ENCODE assay signal across 22 cellular contexts in genomic region chr2:26222976-26223375, GRCh38. TPM values are rescaled to one million over a fixed set of nuclear protein-coding genes. Genes with fewer than 3 reads are reported as not detected.
DNase-seq lines count a peak whose midpoint lies in the region; ATAC-seq and TF ChIP-seq lines count a peak whose summit lies in the region.
"Had no signal": no experiment of that assay in that cellular context is flagged by ENCODE, and none has a peak within 500 bp of the region (broad histone marks: within the 10 kb centered on the region; RNA-seq: fewer than 3 reads in every experiment).

No MANE protein-coding gene starts in this region.

- no peaks in the 10 kb centered on the region for H3K9me3 ChIP-seq in adrenal gland (replicated peaks in 1 of 3)
- H3K9me3 ChIP-seq: Peyer's patch, SJSA1 had no signal

- no peak overlapping the region for H3K4me3 Mint-ChIP-seq in WTC11
- no peak overlapping the region for H3K4me3 Mint-ChIP-seq in naive thymus-derived CD8-positive, alpha-beta T cell
- H3K4me3 Mint-ChIP-seq: H9, HFFc6 had no signal

- CTCF ChIA-PET in WTC11 (lab: Charles Lee) = no interaction called here

- no peak for ATAC-seq in WTC11
- no peak for ATAC-seq in naive thymus-derived CD8-positive, alpha-beta T cell

- no peaks in the 10 kb centered on the region for H3K4me1 Mint-ChIP-seq in WTC11
- H3K4me1 Mint-ChIP-seq in naive thymus-derived CD8-positive, alpha-beta T cell = peaks cover 0 to 5% (median under 1%) of the 10 kb centered on the region in 4 donors
- H3K4me1 Mint-ChIP-seq: H9 had no signal

- peaks cover 0 to 30% of the 10 kb centered on the region in 2 donors for H3K36me3 ChIP-seq in adrenal gland (replicated peaks in 1 of 2)

- no peaks in the 10 kb centered on the region for H3K27me3 ChIP-seq in adrenal gland
- H3K27me3 ChIP-seq: Peyer's patch, SJSA1 had no signal

- H3K4me3 ChIP-seq in adrenal gland = no peak overlapping the region
- H3K4me3 ChIP-seq: Peyer's patch, SJSA1 had no signal

- H3K27me3 Mint-ChIP-seq in WTC11 (ENCODE audit: low read depth) = no peaks in the 10 kb centered on the region
- no peaks in the 10 kb centered on the region for H3K27me3 Mint-ChIP-seq in naive thymus-derived CD8-positive, alpha-beta T cell

- no peak for TF ChIP-seq POLR2A in adrenal gland (IDR thresholded peaks at IDR 0.05)

- intact Hi-C loops in adrenal gland (cut with DNase I) = no loop called here

- peaks cover 13% of the 10 kb centered on the region for H3K9me3 Mint-ChIP-seq in WTC11
- peaks cover 0 to 11% (median 0%) of the 10 kb centered on the region in 9 donors for H3K9me3 Mint-ChIP-seq in naive thymus-derived CD8-positive, alpha-beta T cell

- 0 out of 2 replicates have a peak overlapping the region, but pooled peaks have one; percentile 49 for H3K27ac Mint-ChIP-seq in WTC11
- no peak overlapping the region for H3K27ac Mint-ChIP-seq in naive thymus-derived CD8-positive, alpha-beta T cell
- H3K27ac Mint-ChIP-seq: H9, HFFc6 had no signal

- peaks cover 37% of the 10 kb centered on the region for H3K36me3 Mint-ChIP-seq in WTC11
- peaks cover 8 to 63% (median 26%) of the 10 kb centered on the region in 3 donors for H3K36me3 Mint-ChIP-seq in naive thymus-derived CD8-positive, alpha-beta T cell

- H3K4me1 ChIP-seq in adrenal gland (replicated peaks in 1 of 2) = no peaks in the 10 kb centered on the region
- H3K4me1 ChIP-seq: SJSA1 had no signal

- DNase-seq in Ammon's horn (ENCODE audit: low spot score) = peak; percentile 48
- peak; percentile 52 for DNase-seq in NCI-H2171 treated with DMSO at 0.1 percent for 48 hours (lab: John Stamatoyannopoulos, UW)
- no peak for DNase-seq in WTC11 (ENCODE audit: low spot score)
- peak; percentile 47 for DNase-seq in medulla oblongata (ENCODE audit: extremely low spot score)
- DNase-seq in naive thymus-derived CD8-positive, alpha-beta T cell = no peak
- DNase-seq in activated CD4-positive, alpha-beta T cell treated with anti-CD3 and anti-CD28 coated beads, Interleukin-2, amount 50 U/mL, for 1 hour = no peak
- DNase-seq in adrenal gland = no peak
- DNase-seq: 8988T, AML-193, DMS79, H9, HFFc6, Kasumi-1, NCI-H1417, NCI-H1694 treated with DMSO at 0.1 percent for 48 hours, NCI-H2081 treated with DMSO at 0.1 percent for 48 hours, NCI-H510A, NCI-H774, Peyer's patch had no signal

- TF ChIP-seq CTCF in WTC11 (IDR thresholded peaks at IDR 0.05) = no peak
- no peak for TF ChIP-seq CTCF in adrenal gland (IDR thresholded peaks at IDR 0.05)

- POLR2A ChIA-PET in WTC11 (lab: Charles Lee) = no interaction called here
- POLR2A ChIA-PET in naive thymus-derived CD8-positive, alpha-beta T cell (lab: Charles Lee) = no interaction called here

- H3K27ac ChIP-seq in adrenal gland = no peak overlapping the region
- H3K27ac ChIP-seq: C4-2B, Peyer's patch, SJSA1 had no signal

- WGBS in adrenal gland, 4 donors = 86 to 100% (median 97%) methylated on average over 1 of the region's 1 CpG

TF ChIP-seq in WTC11, 78 proteins besides CTCF, POLR2A, EP300 and RAD21:
- TF ChIP-seq TCF7 (CRISPR knock-in tag; IDR thresholded peaks at IDR 0.05; ENCODE audit: low read depth) = no peak
- TF ChIP-seq HMGA2 (CRISPR knock-in tag; IDR thresholded peaks at IDR 0.05) = no peak
- TF ChIP-seq ATF1 (CRISPR knock-in tag; IDR thresholded peaks at IDR 0.05) = no peak
- TF ChIP-seq IRF2 (CRISPR knock-in tag; IDR thresholded peaks at IDR 0.05; ENCODE audit: borderline replicate concordance, low read depth) = no peak
- TF ChIP-seq, protein P1, sequence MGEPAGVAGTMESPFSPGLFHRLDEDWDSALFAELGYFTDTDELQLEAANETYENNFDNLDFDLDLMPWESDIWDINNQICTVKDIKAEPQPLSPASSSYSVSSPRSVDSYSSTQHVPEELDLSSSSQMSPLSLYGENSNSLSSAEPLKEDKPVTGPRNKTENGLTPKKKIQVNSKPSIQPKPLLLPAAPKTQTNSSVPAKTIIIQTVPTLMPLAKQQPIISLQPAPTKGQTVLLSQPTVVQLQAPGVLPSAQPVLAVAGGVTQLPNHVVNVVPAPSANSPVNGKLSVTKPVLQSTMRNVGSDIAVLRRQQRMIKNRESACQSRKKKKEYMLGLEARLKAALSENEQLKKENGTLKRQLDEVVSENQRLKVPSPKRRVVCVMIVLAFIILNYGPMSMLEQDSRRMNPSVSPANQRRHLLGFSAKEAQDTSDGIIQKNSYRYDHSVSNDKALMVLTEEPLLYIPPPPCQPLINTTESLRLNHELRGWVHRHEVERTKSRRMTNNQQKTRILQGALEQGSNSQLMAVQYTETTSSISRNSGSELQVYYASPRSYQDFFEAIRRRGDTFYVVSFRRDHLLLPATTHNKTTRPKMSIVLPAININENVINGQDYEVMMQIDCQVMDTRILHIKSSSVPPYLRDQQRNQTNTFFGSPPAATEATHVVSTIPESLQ (CRISPR knock-in tag; IDR thresholded peaks at IDR 0.05) = no peak
- no peak for TF ChIP-seq NFATC4 (CRISPR knock-in tag; IDR thresholded peaks at IDR 0.05)
- no peak for TF ChIP-seq NR3C1 (CRISPR knock-in tag; conservative IDR thresholded peaks at IDR 0.05; ENCODE audit: low read depth)
- no peak for TF ChIP-seq RORB (CRISPR knock-in tag; IDR thresholded peaks at IDR 0.05)
- TF ChIP-seq TP53 (CRISPR knock-in tag; IDR thresholded peaks at IDR 0.05) = no peak

RNA-seq across cellular contexts. Expression of gene HADHA, which starts 21.5 kb away (rescaled TPM):
- total RNA-seq in WTC11 (2021) (118 to 123 TPM (median 121 TPM) in 3 replicates), adrenal gland (100 to 1,000 TPM; 154 to 252 (median 210) TPM)
- total RNA-seq in naive thymus-derived CD8-positive, alpha-beta T cell = 10 to 100 TPM; 98.9 to 99.7 TPM
- 100 to 1,000 TPM; 107 to 147 (median 118) TPM for polyA plus RNA-seq in naive thymus-derived CD8-positive, alpha-beta T cell
- polyA plus RNA-seq in adrenal gland = 100 to 1,000 TPM in 1 of 3 donors, 10 to 100 TPM in 2; 43.8 to 309 (median 57.5) TPM

RNA-seq across cellular contexts. Expression of gene HADHB, which starts 21.8 kb away (rescaled TPM):
- 59.8 to 64.5 TPM (median 60.7 TPM) in 3 replicates for total RNA-seq in WTC11 (2021)
- 10 to 100 TPM; 58.0 to 58.9 TPM for total RNA-seq in naive thymus-derived CD8-positive, alpha-beta T cell
- 10 to 100 TPM; 80.2 to 93.9 (median 81.2) TPM for polyA plus RNA-seq in naive thymus-derived CD8-positive, alpha-beta T cell
- total RNA-seq in adrenal gland = 100 to 1,000 TPM; 304 to 496 (median 388) TPM
- polyA plus RNA-seq in adrenal gland = 100 to 1,000 TPM in 2 of 3 donors, 10 to 100 TPM in 1; 69.6 to 420 (median 112) TPM

RNA-seq across cellular contexts. Expression of gene GAREM2, which starts 50.1 kb away (rescaled TPM):
- total RNA-seq in WTC11 (2021) (17.4 to 18.9 TPM (median 17.6 TPM) in 3 replicates), adrenal gland (1 to 10 TPM in 7 of 8 donors, not detected in 1; 1.1 to 2.5 (median 1.7) TPM)
- 1 to 10 TPM; 4.3 to 5.9 TPM for total RNA-seq in naive thymus-derived CD8-positive, alpha-beta T cell
- polyA plus RNA-seq in naive thymus-derived CD8-positive, alpha-beta T cell = 1 to 10 TPM in 2 of 3 donors, under 1 TPM in 1; 0.74 to 2.6 (median 1.5) TPM
- 1 to 10 TPM in 1 of 3 donors, under 1 TPM in 2; 0.57 to 1.0 (median 0.77) TPM for polyA plus RNA-seq in adrenal gland
- total RNA-seq: HFFc6, OCI-LY7 had no signal

Comparison
In these comparisons a context has a peak if more than half of its experiments do, and no peak if none do; other contexts are left out.
1. DNase-seq: peak in Ammon's horn (single experiment), NCI-H2171 treated with DMSO at 0.1 percent for 48 hours (single experiment) and medulla oblongata (single experiment); none in WTC11 (single experiment), naive thymus-derived CD8-positive, alpha-beta T cell (0 of 10), activated CD4-positive, alpha-beta T cell treated with anti-CD3 and anti-CD28 coated beads, Interleukin-2, amount 50 U/mL, for 1 hour (single experiment) and adrenal gland (0 of 7).